1 cellular context compared by ENCODE assay signal in genomic region chr2:183035298-183035953, GRCh38.
TF ChIP-seq lines count a peak whose summit lies in the region.

No MANE protein-coding gene starts in this region.

TF ChIP-seq in A549, 52 proteins besides CTCF, POLR2A, EP300 and RAD21 (continued from another document):
- no peak for TF ChIP-seq ELK1 (IDR thresholded peaks at IDR 0.05; ENCODE audit: low read depth, low read length)
- TF ChIP-seq RFX5 (IDR thresholded peaks at IDR 0.05): no peak
- TF ChIP-seq HOXA7 (CRISPR knock-in tag; IDR thresholded peaks at IDR 0.05): no peak
- TF ChIP-seq FOSL2 (IDR thresholded peaks at IDR 0.05): no peak
- TF ChIP-seq FOSL2 (CRISPR knock-in tag; IDR thresholded peaks at IDR 0.05): no peak
- no peak for TF ChIP-seq SREBF2 (IDR thresholded peaks at IDR 0.05)
- TF ChIP-seq HOXB5 (CRISPR knock-in tag; IDR thresholded peaks at IDR 0.05): no peak
- TF ChIP-seq EHMT2 (IDR thresholded peaks at IDR 0.05; ENCODE audit: low read depth): no peak
